7 cellular contexts compared by ENCODE assay signal in genomic region chr10:101161494-101162299, GRCh38. TPM values are rescaled to one million over a fixed set of nuclear protein-coding genes. Genes with fewer than 3 reads are reported as not detected.
A peak's percentile ranks its signal among the peaks of the same experiment; 100 is the strongest.
DNase-seq lines count a peak whose midpoint lies in the region; ATAC-seq, FAIRE-seq and TF ChIP-seq lines count a peak whose summit lies in the region.

No MANE protein-coding gene starts in this region.

- FAIRE-seq in GM12891 (lab: Jason Lieb, UNC): peak; percentile 77

- TF ChIP-seq POLR2A in GM12891 (IDR thresholded peaks at IDR 0.05; ENCODE audit: low read depth, low read length): no peak

- no peak for ATAC-seq in GM18511 (IDR thresholded peaks at IDR 0.05; ENCODE audit: unreplicated experiment)

- peak overlapping the region; percentile 38 for H3K4me3 ChIP-seq in skeletal muscle cell (ENCODE audit: low read depth, low read length)

- DNase-seq in GM12891 (ENCODE audit: insufficient read length, low spot score): no peak
- DNase-seq in NCI-H1436 (lab: John Stamatoyannopoulos, UW): peak; percentile 52
- peak; percentile 48 for DNase-seq in T1000 (lab: John Stamatoyannopoulos, UW)
- peak; percentile 89 for DNase-seq in astrocyte of the hippocampus (ENCODE audit: low read depth, low spot score)
- DNase-seq in hypothalamus (lab: John Stamatoyannopoulos, UW): peak in 48 of 51 donors; percentile 2 to 75 (median 29)
- peak; percentile 15 for DNase-seq in skeletal muscle cell (ENCODE audit: low read depth)

TF ChIP-seq in GM12891, 5 proteins besides CTCF, POLR2A, EP300 and RAD21:
- TF ChIP-seq POLR2AphosphoS5 (IDR thresholded peaks at IDR 0.05; ENCODE audit: low read depth, low read length) (no peak), TAF1 (IDR thresholded peaks at IDR 0.05; ENCODE audit: low read depth, low read length) (no peak), PAX5 (IDR thresholded peaks at IDR 0.05; ENCODE audit: insufficient read depth, low read length, severe bottlenecking) (no peak)

RNA-seq across cellular contexts. Expression of gene TLX1, which starts 30.6 kb away (rescaled TPM):
- polyA plus RNA-seq in GM12891 (2012; ENCODE audit: low read depth, missing spikeins): not detected
